In genomic region chr11:96356837-96357236, GRCh38 we compare ENCODE assay signal across 28 cellular contexts.
"Had no signal": no experiment of that assay in that cellular context is flagged by ENCODE, and none has a peak within 500 bp of the region (broad histone marks: within the 10 kb centered on the region; RNA-seq: fewer than 3 reads in every experiment).

No MANE protein-coding gene starts in this region.

- H3K27ac Mint-ChIP-seq: dendritic cell treated with granulocyte-macrophage colony-stimulating factor and Interleukin-4, amounts not matched to agents 40 ng/mL and 50 ng/mL, for 4 days; endodermal cell; nephron had no signal

- H3K36me3 ChIP-seq: prostate gland had no signal

- H3K9me3 Mint-ChIP-seq: dendritic cell treated with granulocyte-macrophage colony-stimulating factor and Interleukin-4, amounts not matched to agents 40 ng/mL and 50 ng/mL, for 4 days; endodermal cell; naive thymus-derived CD4-positive, alpha-beta T cell; nephron had no signal

- DNase-seq: colonic mucosa; effector CD8-positive, alpha-beta T cell; endodermal cell; foreskin keratinocyte; heart left ventricle; kidney; left lung; mesendoderm; midbrain; naive thymus-derived CD4-positive, alpha-beta T cell; nucleus accumbens; stimulated activated CD4-positive, alpha-beta T cell treated with anti-CD3 and anti-CD28 coated beads, Interleukin-12 subunit alpha, Interleukin-12 subunit beta, amount 100 ng/mL, for 4 hours; stimulated activated CD4-positive, alpha-beta T cell treated with anti-CD3 and anti-CD28 coated beads, Interleukin-1b, Interleukin-23, amount 100 ng/mL, for 48 hours; stimulated activated CD4-positive, alpha-beta T cell treated with anti-CD3 and anti-CD28 coated beads, Interleukin-4, amount 100 ng/mL, for 1 hour; stimulated activated CD8-positive, alpha-beta memory T cell treated with anti-CD3 and anti-CD28 coated beads, Interleukin-4, amount 100 ng/mL, for 48 hours; stimulated activated naive CD4-positive, alpha-beta T cell; stomach; thyroid gland; trophoblast cell had no signal

- H3K4me1 ChIP-seq: colonic mucosa, esophagus muscularis mucosa, foreskin keratinocyte, gastroesophageal sphincter, heart left ventricle, left lung, prostate gland, right atrium auricular region, stomach, thyroid gland had no signal

- H3K4me3 Mint-ChIP-seq: dendritic cell treated with granulocyte-macrophage colony-stimulating factor and Interleukin-4, amounts not matched to agents 40 ng/mL and 50 ng/mL, for 4 days; endodermal cell; naive thymus-derived CD4-positive, alpha-beta T cell; nephron had no signal

- H3K27me3 ChIP-seq: colonic mucosa, esophagus muscularis mucosa, foreskin keratinocyte, gastroesophageal sphincter, heart left ventricle, hepatocyte, left lung, right atrium auricular region, stomach, thyroid gland had no signal

- H3K27me3 Mint-ChIP-seq: dendritic cell treated with granulocyte-macrophage colony-stimulating factor and Interleukin-4, amounts not matched to agents 40 ng/mL and 50 ng/mL, for 4 days; naive thymus-derived CD4-positive, alpha-beta T cell had no signal

- H3K4me1 Mint-ChIP-seq: endodermal cell, nephron had no signal

- ATAC-seq: foreskin keratinocyte; gastroesophageal sphincter; heart left ventricle; left lung; naive thymus-derived CD4-positive, alpha-beta T cell; sciatic nerve had no signal

- H3K4me3 ChIP-seq: colonic mucosa, esophagus muscularis mucosa, gastroesophageal sphincter, heart left ventricle, hepatocyte, left lung, prostate gland, right atrium auricular region, smooth muscle cell, stomach, thyroid gland had no signal

- H3K9me3 ChIP-seq: colonic mucosa, esophagus muscularis mucosa, gastroesophageal sphincter, heart left ventricle, left lung, prostate gland, right atrium auricular region, stomach, thyroid gland had no signal
